Comparison of ENCODE assay signal across 10 cellular contexts in genomic region chr14:69044965-69045555, GRCh38.
DNase-seq lines count a peak whose midpoint lies in the region; ATAC-seq, FAIRE-seq and TF ChIP-seq lines count a peak whose summit lies in the region.
"Had no signal": no experiment of that assay in that cellular context is flagged by ENCODE, and none has a peak within 500 bp of the region (broad histone marks: within the 10 kb centered on the region; RNA-seq: fewer than 3 reads in every experiment).

No MANE protein-coding gene starts in this region.

- no peaks in the 10 kb centered on the region for H3K79me2 ChIP-seq in HepG2 (ENCODE audit: insufficient read depth, low read length)

- TF ChIP-seq CTCF in HepG2 (CRISPR knock-in tag; IDR thresholded peaks at IDR 0.05) = no peak
- no peak for TF ChIP-seq CTCF in stomach (IDR thresholded peaks at IDR 0.05)

- H3K4me1 ChIP-seq in HepG2 (ENCODE audit: insufficient read depth, low read length) (peaks cover 26% of the 10 kb centered on the region), stomach (peaks cover 52 to 82% (median 64%) of the 10 kb centered on the region in 4 donors)

- in situ Hi-C loops in HepG2 (cut with HindIII; ENCODE audit: extremely low pct_ligation_motif_present, low pct_unique_long_range_greater_than_20kb) = no loop called here

- intact Hi-C loops in dendritic cell treated with granulocyte-macrophage colony-stimulating factor and Interleukin-4, amounts not matched to agents 40 ng/mL and 50 ng/mL, for 4 days (cut with micrococcal nuclease) = loop anchor here (5.0 kb wide), 1 partner anchor 68 kb away; the partner anchor contains the start of gene ACTN1
- intact Hi-C loops in HepG2 (cut with micrococcal nuclease; ENCODE audit: unreplicated experiment) (no loop called here), stomach (cut with DNase I; ENCODE audit: low total_unique reads) (no loop called here)
- intact Hi-C loops in activated T-helper 1 cell treated with anti-CD3 and anti-CD28 coated beads, Interleukin-12 subunit alpha, Interleukin-12 subunit beta, Interleukin-2, Interleukin-4 antibody, amounts not matched to agents 30 ng/mL and 10 ng/mL and 1 ng/mL, durations not matched to agents 14 hours and 24 hours and 36 hours (cut with micrococcal nuclease) = no loop called here

- CTCF ChIA-PET in HepG2 (lab: Yijun Ruan, JAX; ENCODE audit: low intra/inter-chr PET ratio, low total read pairs) = no interaction called here

- ATAC-seq in HepG2 = no peak

- H3K4me1 Mint-ChIP-seq in dendritic cell treated with granulocyte-macrophage colony-stimulating factor and Interleukin-4, amounts not matched to agents 40 ng/mL and 50 ng/mL, for 4 days (ENCODE audit: low read depth) = peaks cover 83% of the 10 kb centered on the region
- H3K4me1 Mint-ChIP-seq in activated T-helper 1 cell treated with anti-CD3 and anti-CD28 coated beads, Interleukin-12 subunit alpha, Interleukin-12 subunit beta, Interleukin-2, Interleukin-4 antibody, amounts not matched to agents 30 ng/mL and 10 ng/mL and 1 ng/mL, durations not matched to agents 14 hours and 24 hours and 36 hours (ENCODE audit: low read depth) = no peaks in the 10 kb centered on the region

- H3K4me3 ChIP-seq in HepG2 (replicated peaks in 1 of 3; ENCODE audit: insufficient read depth in 1 of 3, low read depth in 2 of 3, low read length in 3 of 3) (no peak overlapping the region), stomach (no peak overlapping the region)

- no peaks in the 10 kb centered on the region for H3K9me3 Mint-ChIP-seq in dendritic cell treated with granulocyte-macrophage colony-stimulating factor and Interleukin-4, amounts not matched to agents 40 ng/mL and 50 ng/mL, for 4 days
- H3K9me3 Mint-ChIP-seq in activated T-helper 1 cell treated with anti-CD3 and anti-CD28 coated beads, Interleukin-12 subunit alpha, Interleukin-12 subunit beta, Interleukin-2, Interleukin-4 antibody, amounts not matched to agents 30 ng/mL and 10 ng/mL and 1 ng/mL, durations not matched to agents 14 hours and 24 hours and 36 hours = no peaks in the 10 kb centered on the region

- peak; percentile 77 for DNase-seq in LHCN-M2 (ENCODE audit: low read depth)
- DNase-seq in HepG2 (ENCODE audit: low spot score) = no peak
- no peak for DNase-seq in stomach
- DNase-seq in COLO668 (lab: John Stamatoyannopoulos, UW; ENCODE audit: unreplicated experiment) = no peak
- DNase-seq in NCI-H146 treated with DMSO at 0.1 percent for 48 hours (lab: John Stamatoyannopoulos, UW; ENCODE audit: unreplicated experiment) = no peak
- DNase-seq in stimulated activated CD4-positive, alpha-beta T cell treated with anti-CD3 and anti-CD28 coated beads, Interleukin-15, amount 100 ng/mL, for 24 hours = no peak
- DNase-seq in activated T-helper 1 cell treated with anti-CD3 and anti-CD28 coated beads, Interleukin-12 subunit alpha, Interleukin-12 subunit beta, Interleukin-2, Interleukin-4 antibody, amounts not matched to agents 30 ng/mL and 10 ng/mL and 1 ng/mL, durations not matched to agents 14 hours and 24 hours and 36 hours (ENCODE audit: low spot score) = no peak
- DNase-seq: activated naive CD4-positive, alpha-beta T cell; NCI-H526 treated with DMSO at 0.1 percent for 48 hours had no signal

- no peaks in the 10 kb centered on the region for H3K9me3 ChIP-seq in HepG2 (ENCODE audit: low read length)
- H3K9me3 ChIP-seq in stomach = no peaks in the 10 kb centered on the region

- H3K36me3 Mint-ChIP-seq in dendritic cell treated with granulocyte-macrophage colony-stimulating factor and Interleukin-4, amounts not matched to agents 40 ng/mL and 50 ng/mL, for 4 days (ENCODE audit: low read depth) = no peaks in the 10 kb centered on the region
- peaks cover 5% of the 10 kb centered on the region for H3K36me3 Mint-ChIP-seq in activated T-helper 1 cell treated with anti-CD3 and anti-CD28 coated beads, Interleukin-12 subunit alpha, Interleukin-12 subunit beta, Interleukin-2, Interleukin-4 antibody, amounts not matched to agents 30 ng/mL and 10 ng/mL and 1 ng/mL, durations not matched to agents 14 hours and 24 hours and 36 hours (ENCODE audit: low read depth)

- H3K4me3 Mint-ChIP-seq in dendritic cell treated with granulocyte-macrophage colony-stimulating factor and Interleukin-4, amounts not matched to agents 40 ng/mL and 50 ng/mL, for 4 days = no peak overlapping the region
- no peak overlapping the region for H3K4me3 Mint-ChIP-seq in activated T-helper 1 cell treated with anti-CD3 and anti-CD28 coated beads, Interleukin-12 subunit alpha, Interleukin-12 subunit beta, Interleukin-2, Interleukin-4 antibody, amounts not matched to agents 30 ng/mL and 10 ng/mL and 1 ng/mL, durations not matched to agents 14 hours and 24 hours and 36 hours

- POLR2A ChIA-PET in HepG2 (lab: Yijun Ruan, JAX) = no interaction called here

- 83% methylated on average over 3 of the region's 6 CpGs for WGBS in HepG2 (ENCODE audit: low lambda C conversion rate)
- WGBS in stomach, 5 donors = 45 to 69% (median 61%) methylated on average over 6 of the region's 6 CpGs

- peaks cover 0 to 25% of the 10 kb centered on the region in 2 experiments; a peak in 3 of 5 replicates for H3K27me3 ChIP-seq in HepG2 (ENCODE audit: control insufficient read depth in 1 of 2, insufficient read depth in 2 of 2, low read length in 2 of 2)
- H3K27me3 ChIP-seq in stomach = no peaks in the 10 kb centered on the region

- no peak overlapping the region for H2AFZ ChIP-seq in HepG2 (ENCODE audit: low read length)

- H3K36me3 ChIP-seq in HepG2 (replicated peaks in 1 of 2; ENCODE audit: control insufficient read depth in 1 of 2, insufficient read depth in 2 of 2, low read length in 2 of 2) = no peaks in the 10 kb centered on the region
- H3K36me3 ChIP-seq in stomach = no peaks in the 10 kb centered on the region

- no peaks in the 10 kb centered on the region for H3K27me3 Mint-ChIP-seq in dendritic cell treated with granulocyte-macrophage colony-stimulating factor and Interleukin-4, amounts not matched to agents 40 ng/mL and 50 ng/mL, for 4 days
- H3K27me3 Mint-ChIP-seq in activated T-helper 1 cell treated with anti-CD3 and anti-CD28 coated beads, Interleukin-12 subunit alpha, Interleukin-12 subunit beta, Interleukin-2, Interleukin-4 antibody, amounts not matched to agents 30 ng/mL and 10 ng/mL and 1 ng/mL, durations not matched to agents 14 hours and 24 hours and 36 hours (ENCODE audit: insufficient read depth) = peaks cover 27% of the 10 kb centered on the region

- TF ChIP-seq EP300 in HepG2 (IDR thresholded peaks at IDR 0.05; ENCODE audit: low read depth in 2 of 2, low read length in 2 of 2) (no peak), HepG2 (CRISPR knock-in tag; IDR thresholded peaks at IDR 0.05; ENCODE audit: borderline replicate concordance) (no peak), stomach (IDR thresholded peaks at IDR 0.05) (no peak)

- H3K4me2 ChIP-seq in HepG2 (ENCODE audit: low read depth, low read length) = no peak overlapping the region

- no peak for FAIRE-seq in HepG2 (lab: Jason Lieb, UNC)

- H3K9ac ChIP-seq in HepG2 (ENCODE audit: insufficient read depth, low read depth, low read length) = no peak overlapping the region

- H4K20me1 ChIP-seq in HepG2 (ENCODE audit: insufficient read depth, low read length) = no peaks in the 10 kb centered on the region

- H3K27ac ChIP-seq in HepG2 (ENCODE audit: extremely low read length, insufficient read depth, low read length) = no peak overlapping the region
- peak overlapping the region in 4 of 5 donors; percentile 58 to 84 (median 74) for H3K27ac ChIP-seq in stomach

- TF ChIP-seq POLR2A in HepG2 (IDR thresholded peaks at IDR 0.05; ENCODE audit: insufficient read depth in 1 of 2, low read depth in 2 of 2, low read length in 2 of 2) = no peak
- TF ChIP-seq POLR2A in stomach (IDR thresholded peaks at IDR 0.05) = no peak

- H3K27ac Mint-ChIP-seq in dendritic cell treated with granulocyte-macrophage colony-stimulating factor and Interleukin-4, amounts not matched to agents 40 ng/mL and 50 ng/mL, for 4 days = peak overlapping the region; percentile 95
- H3K27ac Mint-ChIP-seq in activated T-helper 1 cell treated with anti-CD3 and anti-CD28 coated beads, Interleukin-12 subunit alpha, Interleukin-12 subunit beta, Interleukin-2, Interleukin-4 antibody, amounts not matched to agents 30 ng/mL and 10 ng/mL and 1 ng/mL, durations not matched to agents 14 hours and 24 hours and 36 hours = no peak overlapping the region

- no TSS peak for BruUV-seq in HepG2 (replicated peaks; lab: Mats Ljungman, UMichigan)

- TF ChIP-seq RAD21 in HepG2 (CRISPR knock-in tag; IDR thresholded peaks at IDR 0.05) = no peak

TF ChIP-seq in HepG2, 621 proteins besides CTCF, POLR2A, EP300 and RAD21 (continues in another document):
- TF ChIP-seq CENPT (CRISPR knock-in tag; IDR thresholded peaks at IDR 0.05; ENCODE audit: low read depth) (no peak), MAFK (conservative IDR thresholded peaks at IDR 0.05 in 1 of 2, IDR thresholded peaks at IDR 0.05 in 1 of 2; ENCODE audit: low read length in 2 of 2) (peak; percentile 73), ZBTB1 (CRISPR knock-in tag; IDR thresholded peaks at IDR 0.05; ENCODE audit: borderline replicate concordance) (no peak), ZNF354B (CRISPR knock-in tag; IDR thresholded peaks at IDR 0.05) (no peak), MAFF (IDR thresholded peaks at IDR 0.05; ENCODE audit: low read depth, low read length) (0 out of 2 replicates have a peak, but pooled peaks have one; percentile 29), ZNF563 (CRISPR knock-in tag; IDR thresholded peaks at IDR 0.05) (no peak), ZNF530 (CRISPR knock-in tag; IDR thresholded peaks at IDR 0.05; ENCODE audit: low read depth) (no peak), KAT7 (CRISPR knock-in tag; IDR thresholded peaks at IDR 0.05; ENCODE audit: borderline replicate concordance) (no peak)
